Comparison of ENCODE assay signal across 24 cellular contexts in the genomic region with DNA sequence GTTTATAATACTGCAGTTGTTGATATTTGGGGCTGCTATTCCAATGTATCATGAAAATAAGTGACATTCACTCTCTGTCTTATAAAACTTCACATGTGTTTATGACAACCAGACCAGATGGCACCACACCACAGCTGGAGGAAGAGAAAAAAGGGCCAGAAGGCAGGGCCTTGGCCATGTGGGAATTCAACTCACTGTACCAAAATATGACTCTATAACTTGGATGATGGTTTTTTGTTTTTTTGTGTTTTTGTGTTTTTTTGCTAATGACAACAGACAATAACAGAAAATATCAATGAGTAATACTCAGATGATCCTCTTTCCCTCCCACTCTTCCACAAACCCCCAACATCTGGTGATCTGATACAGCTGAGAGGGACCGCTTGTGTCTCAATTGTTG.
"Had no signal": no experiment of that assay in that cellular context is flagged by ENCODE, and none has a peak within 500 bp of the region (broad histone marks: within the 10 kb centered on the region; RNA-seq: fewer than 3 reads in every experiment).

No MANE protein-coding gene starts in this region.

- H3K4me1 Mint-ChIP-seq: activated naive CD8-positive, alpha-beta T cell treated with anti-CD3 and anti-CD28 coated beads, Interleukin-2, amount 50 U/mL, for 24 hours had no signal

- H3K9me3 ChIP-seq: left lung, thoracic aorta, vagina had no signal

- H3K27ac ChIP-seq: cardiac muscle cell, epithelial cell of prostate, hepatocyte, left lung, thoracic aorta, vagina had no signal

- H3K36me3 ChIP-seq: cardiac muscle cell had no signal

- H3K79me2 ChIP-seq: hepatocyte had no signal

- H3K4me1 ChIP-seq: left lung, vagina had no signal

- H2AFZ ChIP-seq: hepatocyte had no signal

- ATAC-seq: activated naive CD8-positive, alpha-beta T cell treated with anti-CD3 and anti-CD28 coated beads, Interleukin-2, amount 50 U/mL, for 24 hours; left lung; natural killer cell; sciatic nerve had no signal

- H3K27ac Mint-ChIP-seq: activated naive CD4-positive, alpha-beta T cell treated with anti-CD3 and anti-CD28 coated beads for 36 hours; activated naive CD8-positive, alpha-beta T cell treated with anti-CD3 and anti-CD28 coated beads, Interleukin-2, amount 50 U/mL, for 24 hours; type B pancreatic cell had no signal

- H3K4me3 Mint-ChIP-seq: activated naive CD4-positive, alpha-beta T cell treated with anti-CD3 and anti-CD28 coated beads for 36 hours; activated naive CD8-positive, alpha-beta T cell treated with anti-CD3 and anti-CD28 coated beads, Interleukin-2, amount 50 U/mL, for 24 hours; immature natural killer cell; natural killer cell; type B pancreatic cell had no signal

- H3K9me3 Mint-ChIP-seq: activated naive CD4-positive, alpha-beta T cell treated with anti-CD3 and anti-CD28 coated beads for 36 hours; activated naive CD8-positive, alpha-beta T cell treated with anti-CD3 and anti-CD28 coated beads, Interleukin-2, amount 50 U/mL, for 24 hours; immature natural killer cell; natural killer cell; type B pancreatic cell had no signal

- H3K27me3 Mint-ChIP-seq: activated naive CD8-positive, alpha-beta T cell treated with anti-CD3 and anti-CD28 coated beads, Interleukin-2, amount 50 U/mL, for 24 hours; type B pancreatic cell had no signal

- H3K4me2 ChIP-seq: hepatocyte, smooth muscle cell had no signal

- H3K27me3 ChIP-seq: cardiac muscle cell, hepatocyte, left lung, vagina had no signal

- DNase-seq: activated CD4-positive, alpha-beta T cell treated with anti-CD3 and anti-CD28 coated beads for 1 hour; activated CD4-positive, alpha-beta T cell treated with anti-CD3 and anti-CD28 coated beads, Interleukin-2, amount 50 U/mL, for 1 hour; activated CD8-positive, alpha-beta memory T cell treated with anti-CD3 and anti-CD28 coated beads for 24 hours; activated CD8-positive, alpha-beta memory T cell treated with anti-CD3 and anti-CD28 coated beads, Interleukin-2, amount 50 U/mL, for 4 hours; activated effector memory CD4-positive, alpha-beta T cell treated with Interleukin-2 at 50 U/mL for 16 hours; activated naive CD4-positive, alpha-beta T cell treated with anti-CD3 and anti-CD28 coated beads for 36 hours; activated naive CD8-positive, alpha-beta T cell treated with anti-CD3 and anti-CD28 coated beads, Interleukin-2, amount 50 U/mL, for 24 hours; activated T-cell treated with anti-CD3 and anti-CD28 coated beads, Interleukin-2, amount 50 U/mL, for 48 hours; cortex of kidney; immature natural killer cell; left lung; natural killer cell; stimulated activated CD4-positive, alpha-beta T cell treated with anti-CD3 and anti-CD28 coated beads, Interleukin-15, amount 100 ng/mL, for 24 hours; stimulated activated CD8-positive, alpha-beta memory T cell treated with anti-CD3 and anti-CD28 coated beads, Interleukin-4, amount 100 ng/mL, for 48 hours; stimulated activated naive CD4-positive, alpha-beta T cell treated with Interleukin-2 at 50 U/mL for 16 hours had no signal

- H3K4me3 ChIP-seq: cardiac muscle cell, hepatocyte, left lung, lung, smooth muscle cell, thoracic aorta, vagina had no signal
